Comparison of ENCODE assay signal across 34 cellular contexts in genomic region chr2:122209377-122209776, GRCh38.
"Had no signal": no experiment of that assay in that cellular context is flagged by ENCODE, and none has a peak within 500 bp of the region (broad histone marks: within the 10 kb centered on the region; RNA-seq: fewer than 3 reads in every experiment).

No MANE protein-coding gene starts in this region.

- H3K36me3 ChIP-seq: MG63 had no signal

- H3K4me2 ChIP-seq: KMS-11 had no signal

- H3K9me3 ChIP-seq: MG63 had no signal

- DNase-seq: Karpas-422, Kasumi-1, MG63, MM.1S, MV-4-11, NCI-H1048, NCI-H1092, NCI-H1092 treated with DMSO at 0.1 percent for 48 hours, NCI-H1105, NCI-H1105 treated with DMSO at 0.1 percent for 48 hours, NCI-H1417, NCI-H1417 treated with DMSO at 0.1 percent for 48 hours, NCI-H1436, NCI-H1436 treated with DMSO at 0.1 percent for 48 hours, NCI-H146, NCI-H1694, NCI-H1694 treated with DMSO at 0.1 percent for 48 hours, NCI-H187, NCI-H187 treated with DMSO at 0.1 percent for 48 hours, NCI-H1930, NCI-H2029, NCI-H2029 treated with DMSO at 0.1 percent for 48 hours, NCI-H2081, NCI-H2081 treated with DMSO at 0.1 percent for 48 hours, NCI-H2107, NCI-H2171, NCI-H2171 treated with DMSO at 0.1 percent for 48 hours, NCI-H2227 treated with DMSO at 0.1 percent for 48 hours, NCI-H226, NCI-H345, NCI-H446, NCI-H446 treated with DMSO at 0.1 percent for 48 hours, NCI-H510A had no signal

- H3K27ac ChIP-seq: KMS-11 had no signal

- H3K4me3 ChIP-seq: MG63 had no signal

- H3K27me3 ChIP-seq: MG63 had no signal

- H3K9ac ChIP-seq: KMS-11 had no signal
